ENCODE assay signal across 15 cellular contexts in genomic region chr1:205672395-205672889, GRCh38. TPM values are rescaled to one million over a fixed set of nuclear protein-coding genes. Genes with fewer than 3 reads are reported as not detected.
A peak's percentile ranks its signal among the peaks of the same experiment; 100 is the strongest.
DNase-seq lines count a peak whose midpoint lies in the region; ATAC-seq and TF ChIP-seq lines count a peak whose summit lies in the region.
"Had no signal": no experiment of that assay in that cellular context is flagged by ENCODE, and none has a peak within 500 bp of the region (broad histone marks: within the 10 kb centered on the region; RNA-seq: fewer than 3 reads in every experiment).

No MANE protein-coding gene starts in this region.

- H3K4me3 Mint-ChIP-seq in Calu3 (ENCODE audit: low read depth, unreplicated experiment) (peak overlapping the region; percentile 55), endothelial cell (ENCODE audit: unreplicated experiment) (no peak overlapping the region), naive B cell (peak overlapping the region in 5 of 8 donors; percentile 25 to 72 (median 58))

- H3K9me3 Mint-ChIP-seq in Calu3 (ENCODE audit: low read depth, unreplicated experiment) (no peaks in the 10 kb centered on the region), endothelial cell (ENCODE audit: unreplicated experiment) (no peaks in the 10 kb centered on the region), naive B cell (no peaks in the 10 kb centered on the region)
- H3K9me3 Mint-ChIP-seq: activated naive CD4-positive, alpha-beta T cell treated with anti-CD3 and anti-CD28 coated beads, Interleukin-2, amount 50 U/mL, for 72 hours had no signal

- H4K20me1 ChIP-seq in smooth muscle cell (ENCODE audit: low read depth), result peaks cover 40% of the 10 kb centered on the region

- BruUV-seq in Calu3 (replicated peaks; lab: Mats Ljungman, UMichigan) (no TSS peak), Panc1 (replicated peaks; lab: Mats Ljungman, UMichigan) (no TSS peak)

- H3K4me2 ChIP-seq in smooth muscle cell, result no peak overlapping the region

- H3K79me2 ChIP-seq in smooth muscle cell (ENCODE audit: low read depth), result peaks cover 14% of the 10 kb centered on the region

- H3K4me1 Mint-ChIP-seq in Calu3 (ENCODE audit: low read depth, unreplicated experiment) (peaks cover 75% of the 10 kb centered on the region), endothelial cell (ENCODE audit: unreplicated experiment) (peaks cover 54% of the 10 kb centered on the region), naive B cell (peaks cover 53 to 86% (median 76%) of the 10 kb centered on the region in 3 donors)

- no peak overlapping the region for H2AFZ ChIP-seq in smooth muscle cell (ENCODE audit: low read depth)

- H3K9ac ChIP-seq in smooth muscle cell (ENCODE audit: low read depth), result no peak overlapping the region

- H3K27ac Mint-ChIP-seq in Calu3 (ENCODE audit: unreplicated experiment), result peak overlapping the region; percentile 65
- H3K27ac Mint-ChIP-seq in endothelial cell (ENCODE audit: unreplicated experiment), result no peak overlapping the region
- peak overlapping the region in 3 of 6 donors; percentile 65 to 93 (median 84) for H3K27ac Mint-ChIP-seq in naive B cell
- H3K27ac Mint-ChIP-seq: activated naive CD4-positive, alpha-beta T cell treated with anti-CD3 and anti-CD28 coated beads, Interleukin-2, amount 50 U/mL, for 72 hours had no signal

- 78 to 83% (median 79%) methylated on average over 11 of the region's 11 CpGs for WGBS in adrenal gland, 4 donors
- 74% methylated on average over 11 of the region's 11 CpGs for WGBS in smooth muscle cell (ENCODE audit: low lambda C conversion rate)

- POLR2A ChIA-PET in Panc1 (lab: Charles Lee), result interaction anchor here (0.6 kb wide), 1 partner anchor 24 kb away, joined by 3 read pairs; no protein-coding TSS in a partner anchor

- TF ChIP-seq CTCF in Calu3 (IDR thresholded peaks at IDR 0.05; ENCODE audit: unreplicated experiment) (no peak), Panc1 (IDR thresholded peaks at IDR 0.05) (peak; percentile 72), endothelial cell (IDR thresholded peaks at IDR 0.05; ENCODE audit: unreplicated experiment) (peak; percentile 9), adrenal gland (IDR thresholded peaks at IDR 0.05) (no peak), smooth muscle cell (IDR thresholded peaks at IDR 0.05; ENCODE audit: borderline replicate concordance, insufficient read depth, poor library complexity, severe bottlenecking) (no peak)

- TF ChIP-seq POLR2A in adrenal gland (IDR thresholded peaks at IDR 0.05), result no peak

- in situ Hi-C loops in Panc1 (cut with HindIII; ENCODE audit: low pct_unique_long_range_greater_than_20kb, low sequenced_read_pairs), result no loop called here
- in situ Hi-C loops in ACHN (cut with HindIII; ENCODE audit: low pct_ligation_motif_present, low pct_unique_long_range_greater_than_20kb, low sequenced_read_pairs), result no loop called here

- no peak overlapping the region for H3K4me3 ChIP-seq in Panc1 (ENCODE audit: low read depth in 2 of 2, low read length in 2 of 2)
- H3K4me3 ChIP-seq in adrenal gland, result no peak overlapping the region
- H3K4me3 ChIP-seq in smooth muscle cell, result no peak overlapping the region
- H3K4me3 ChIP-seq: esophagus squamous epithelium, upper lobe of left lung had no signal

- no peaks in the 10 kb centered on the region for H3K9me3 ChIP-seq in Panc1 (ENCODE audit: control insufficient read depth, insufficient read depth, low read depth, low read length)
- no peaks in the 10 kb centered on the region for H3K9me3 ChIP-seq in adrenal gland (replicated peaks in 1 of 3)
- no peaks in the 10 kb centered on the region for H3K9me3 ChIP-seq in smooth muscle cell (replicated peaks; ENCODE audit: low read depth)
- H3K9me3 ChIP-seq: BE2C, esophagus squamous epithelium, upper lobe of left lung had no signal

- peaks cover 34% of the 10 kb centered on the region for H3K4me1 ChIP-seq in Panc1 (ENCODE audit: control insufficient read depth, insufficient read depth, low read length)
- H3K4me1 ChIP-seq in adrenal gland (replicated peaks in 1 of 2), result peaks cover 0 to 10% of the 10 kb centered on the region in 2 donors
- peaks cover 41% of the 10 kb centered on the region for H3K4me1 ChIP-seq in smooth muscle cell (ENCODE audit: low read depth)
- H3K4me1 ChIP-seq: BE2C had no signal

- no peaks in the 10 kb centered on the region for H3K36me3 ChIP-seq in Panc1 (ENCODE audit: control insufficient read depth, insufficient read depth, low read length)
- no peaks in the 10 kb centered on the region for H3K36me3 ChIP-seq in adrenal gland (replicated peaks in 1 of 2)
- H3K36me3 ChIP-seq in smooth muscle cell (ENCODE audit: low read depth), result no peaks in the 10 kb centered on the region
- H3K36me3 ChIP-seq: BE2C, esophagus squamous epithelium, upper lobe of left lung had no signal

- H3K27me3 Mint-ChIP-seq in Calu3 (ENCODE audit: unreplicated experiment), result no peaks in the 10 kb centered on the region
- H3K27me3 Mint-ChIP-seq in endothelial cell (ENCODE audit: unreplicated experiment), result peaks cover 1% of the 10 kb centered on the region
- no peaks in the 10 kb centered on the region for H3K27me3 Mint-ChIP-seq in naive B cell

- H3K27me3 ChIP-seq in Panc1 (ENCODE audit: control insufficient read depth, insufficient read depth, low read length) (no peaks in the 10 kb centered on the region), adrenal gland (no peaks in the 10 kb centered on the region), smooth muscle cell (ENCODE audit: low read depth) (no peaks in the 10 kb centered on the region)
- H3K27me3 ChIP-seq: BE2C, upper lobe of left lung had no signal

- peak; percentile 48 for ATAC-seq in Panc1
- ATAC-seq in naive B cell (ENCODE audit: low read depth in 2 of 2), result no peak
- ATAC-seq: activated CD4-positive, CD25-positive, alpha-beta regulatory T cell treated with anti-CD3 and anti-CD28 coated beads, Interleukin-2, amount 50 U/mL, for 24 hours; activated naive CD4-positive, alpha-beta T cell treated with anti-CD3 and anti-CD28 coated beads, Interleukin-2, amount 50 U/mL, for 72 hours had no signal

- CTCF ChIA-PET in Calu3 (lab: Charles Lee), result interaction anchor here (1.1 to 1.5 kb wide), 3 partner anchors 8 to 15 kb away, joined by 3 to 6 read pairs (median 3); no protein-coding TSS in a partner anchor
- CTCF ChIA-PET in Panc1 (lab: Charles Lee), result interaction anchor here (0.6 to 1.1 kb wide), 5 partner anchors 13 to 305 kb away, joined by 3 to 6 read pairs (median 3); partner anchors contain the start of gene RAB29

- H3F3A ChIP-seq in smooth muscle cell (ENCODE audit: low read depth), result peaks cover 3% of the 10 kb centered on the region

- peak overlapping the region; percentile 2; the same call in 1 of the 2 replicates for H3K27ac ChIP-seq in Panc1 (ENCODE audit: low read length)
- no peak overlapping the region for H3K27ac ChIP-seq in adrenal gland
- no peak overlapping the region for H3K27ac ChIP-seq in smooth muscle cell (ENCODE audit: low read depth)
- H3K27ac ChIP-seq: esophagus squamous epithelium, upper lobe of left lung had no signal

- H3K36me3 Mint-ChIP-seq in Calu3 (ENCODE audit: insufficient read depth, unreplicated experiment) (peaks cover 18% of the 10 kb centered on the region), endothelial cell (ENCODE audit: low read depth, unreplicated experiment) (no peaks in the 10 kb centered on the region), naive B cell (no peaks in the 10 kb centered on the region)
- H3K36me3 Mint-ChIP-seq: activated naive CD4-positive, alpha-beta T cell treated with anti-CD3 and anti-CD28 coated beads, Interleukin-2, amount 50 U/mL, for 72 hours had no signal

- DNase-seq in Calu3, result no peak
- DNase-seq in Panc1 (ENCODE audit: low read depth, low spot score), result no peak
- DNase-seq in endothelial cell (ENCODE audit: low spot score), result no peak
- no peak for DNase-seq in naive B cell
- DNase-seq in adrenal gland, result no peak
- no peak for DNase-seq in ACHN
- no peak for DNase-seq in smooth muscle cell (lab: John Stamatoyannopoulos, UW; ENCODE audit: unreplicated experiment)
- no peak for DNase-seq in dermis blood vessel endothelial cell
- DNase-seq: BE2C, esophagus squamous epithelium, NCI-H1092, SW 1271 had no signal

- intact Hi-C loops in Calu3 (cut with micrococcal nuclease; ENCODE audit: unreplicated experiment) (no loop called here), Panc1 (cut with micrococcal nuclease; ENCODE audit: unreplicated experiment) (loop anchor here (5.0 kb wide), 1 partner anchor 40 kb away; no protein-coding TSS in a partner anchor), adrenal gland (cut with DNase I) (no loop called here)

RNA-seq across cellular contexts. Expression of gene SLC45A3, which starts 7.9 kb away (rescaled TPM):
- total RNA-seq in Calu3 (2022) (27.5 and 29.1 TPM in 2 replicates), Panc1 (2021; ENCODE audit: unreplicated experiment) (3.0 TPM), endothelial cell (ENCODE audit: unreplicated experiment) (9.2 TPM), adrenal gland (10 to 100 TPM in 4 of 8 donors, 1 to 10 TPM in 4; 5.9 to 27.9 (median 10.1) TPM), smooth muscle cell (3.2 and 4.9 TPM in 2 replicates), dermis blood vessel endothelial cell (23.7 and 34.9 TPM in 2 replicates)
- 4.2 TPM for polyA plus RNA-seq in Panc1 (2012; ENCODE audit: insufficient read length)
- polyA plus RNA-seq in naive B cell (ENCODE audit: low read depth in 6 of 6) (1 to 10 TPM in 5 of 6 donors, under 1 TPM in 1; 0.96 to 5.4 (median 4.0) TPM), adrenal gland (1 to 10 TPM; 4.7 to 9.7 (median 8.4) TPM), smooth muscle cell (3.1 and 4.4 TPM in 2 replicates)

RNA-seq across cellular contexts. Expression of gene ELK4, which starts 40.6 kb away (rescaled TPM):
- total RNA-seq in Calu3 (2022) (110 and 122 TPM in 2 replicates), Panc1 (2021; ENCODE audit: unreplicated experiment) (54.6 TPM), endothelial cell (ENCODE audit: unreplicated experiment) (57.1 TPM), adrenal gland (10 to 100 TPM; 12.2 to 40.2 (median 25.5) TPM), smooth muscle cell (15.5 and 16.6 TPM in 2 replicates), dermis blood vessel endothelial cell (33.4 and 65.3 TPM in 2 replicates)
- 5.0 TPM for polyA plus RNA-seq in Panc1 (2012; ENCODE audit: insufficient read length)
- polyA plus RNA-seq in naive B cell (ENCODE audit: low read depth in 6 of 6) (10 to 100 TPM in 1 of 6 donors, 1 to 10 TPM in 5; 4.8 to 10.2 (median 6.0) TPM), adrenal gland (1 to 10 TPM; 3.6 to 9.9 (median 4.5) TPM), smooth muscle cell (3.6 and 3.7 TPM in 2 replicates)

Comparison
In these comparisons a context has a peak if more than half of its experiments do, and no peak if none do; other contexts are left out.
1. CTCF ChIP-seq: peak in Panc1 (single experiment) and endothelial cell (single experiment); none in Calu3 (single experiment), adrenal gland (0 of 6) and smooth muscle cell (single experiment).